Comparison of ENCODE assay signal across 16 cellular contexts in genomic region chr11:35116245-35116644, GRCh38. TPM values are rescaled to one million over a fixed set of nuclear protein-coding genes. Genes with fewer than 3 reads are reported as not detected.
DNase-seq lines count a peak whose midpoint lies in the region; ATAC-seq and TF ChIP-seq lines count a peak whose summit lies in the region.
"Had no signal": no experiment of that assay in that cellular context is flagged by ENCODE, and none has a peak within 500 bp of the region (broad histone marks: within the 10 kb centered on the region; RNA-seq: fewer than 3 reads in every experiment).

No MANE protein-coding gene starts in this region.

- H3K27ac ChIP-seq in OCI-LY7 (ENCODE audit: low read depth, low read length, poor library complexity, severe bottlenecking) (no peak overlapping the region), sigmoid colon (peak overlapping the region; percentile 1 to 72 (median 70)), upper lobe of right lung (no peak overlapping the region)
- H3K27ac ChIP-seq: testis had no signal

- peak; percentile 23 for DNase-seq in EH (ENCODE audit: low read depth)
- no peak for DNase-seq in OCI-LY7 (ENCODE audit: low spot score)
- peak; percentile 80 for DNase-seq in epithelial cell of esophagus (ENCODE audit: low read depth)
- DNase-seq in sigmoid colon, result no peak
- no peak for DNase-seq in NCI-H1436 treated with DMSO at 0.1 percent for 48 hours (lab: John Stamatoyannopoulos, UW)
- no peak for DNase-seq in upper lobe of right lung
- DNase-seq in iPS-NIHi11 (ENCODE audit: low spot score), result no peak
- DNase-seq: activated CD4-positive, alpha-beta T cell treated with anti-CD3 and anti-CD28 coated beads, Interleukin-2, amount 10 ng/mL, durations not matched to agents 24 days and 14 days; activated T-cell treated with anti-CD3 and anti-CD28 coated beads, Interleukin-2, amount 50 U/mL, for 24 hours; Caco-2; left colon; NCI-H2029; SHP77 treated with DMSO at 0.1 percent for 48 hours; T-helper 9 cell; testis had no signal

- H3K4me2 ChIP-seq in OCI-LY7 (ENCODE audit: low read length), result peak overlapping the region; percentile 64

- TF ChIP-seq POLR2A in sigmoid colon (IDR thresholded peaks at IDR 0.05), result no peak

- TF ChIP-seq EP300 in sigmoid colon (IDR thresholded peaks at IDR 0.05), result no peak

- CTCF ChIA-PET in OCI-LY7 (lab: Charles Lee; ENCODE audit: unreplicated experiment), result interaction anchor here (0.9 to 1.3 kb wide), 3 partner anchors 24 to 57 kb away, joined by 3 to 4 read pairs (median 4); no protein-coding TSS in a partner anchor

- no peaks in the 10 kb centered on the region for H3K9me2 ChIP-seq in OCI-LY7 (ENCODE audit: insufficient read depth, low read length)

- no TSS peak for BruUV-seq in OCI-LY7 (replicated peaks; lab: Mats Ljungman, UMichigan)

- no peaks in the 10 kb centered on the region for H4K20me1 ChIP-seq in OCI-LY7 (ENCODE audit: insufficient read depth, low read length)

- H3K9me3 ChIP-seq in OCI-LY7 (ENCODE audit: low read length), result no peaks in the 10 kb centered on the region
- H3K9me3 ChIP-seq in sigmoid colon, result no peaks in the 10 kb centered on the region
- H3K9me3 ChIP-seq in upper lobe of right lung, result no peaks in the 10 kb centered on the region
- H3K9me3 ChIP-seq: Caco-2, testis had no signal

- H3K27me3 ChIP-seq in sigmoid colon (no peaks in the 10 kb centered on the region), upper lobe of right lung (no peaks in the 10 kb centered on the region)
- H3K27me3 ChIP-seq: testis had no signal

- H3K4me3 ChIP-seq in OCI-LY7 (ENCODE audit: low read depth, low read length, poor library complexity, severe bottlenecking) (no peak overlapping the region), epithelial cell of esophagus (ENCODE audit: low read length) (no peak overlapping the region), sigmoid colon (no peak overlapping the region), upper lobe of right lung (no peak overlapping the region)
- H3K4me3 ChIP-seq: testis had no signal

- ATAC-seq in HG02588 (IDR thresholded peaks at IDR 0.05; ENCODE audit: unreplicated experiment) (no peak), upper lobe of right lung (no peak)
- ATAC-seq: left colon had no signal

- TF ChIP-seq CTCF in OCI-LY7 (conservative IDR thresholded peaks at IDR 0.05; ENCODE audit: low read length) (no peak), epithelial cell of esophagus (IDR thresholded peaks at IDR 0.05; ENCODE audit: insufficient read depth, low read depth, low read length, missing control alignments) (no peak), sigmoid colon (IDR thresholded peaks at IDR 0.05) (no peak), upper lobe of right lung (IDR thresholded peaks at IDR 0.05) (no peak)

- H3K79me2 ChIP-seq in OCI-LY7 (ENCODE audit: insufficient read depth, low read depth, low read length), result no peaks in the 10 kb centered on the region

- H3K4me1 ChIP-seq in OCI-LY7 (ENCODE audit: insufficient read depth, low read length, poor library complexity, severe bottlenecking) (peaks cover 79% of the 10 kb centered on the region), sigmoid colon (peaks cover 0 to 40% (median 22%) of the 10 kb centered on the region in 4 donors), upper lobe of right lung (peaks cover 10% of the 10 kb centered on the region)
- H3K4me1 ChIP-seq: Caco-2, testis had no signal

- WGBS in sigmoid colon, 2 donors, result 83 to 88% methylated on average over 5 of the region's 5 CpGs

- peak overlapping the region; percentile 60; the same call in 1 of the 2 replicates for H2AFZ ChIP-seq in OCI-LY7 (ENCODE audit: low read length)

- intact Hi-C loops in OCI-LY7 (cut with micrococcal nuclease; ENCODE audit: unreplicated experiment) (no loop called here), sigmoid colon (cut with DNase I) (no loop called here), upper lobe of right lung (cut with DNase I) (no loop called here)

- POLR2A ChIA-PET in OCI-LY7 (lab: Charles Lee), result interaction anchor here (0.8 to 4.0 kb wide), 13 partner anchors 9 to 71 kb away, joined by 3 to 23 read pairs (median 4); partner anchors contain the start of gene CD44

- H3K36me3 ChIP-seq in OCI-LY7 (ENCODE audit: insufficient read depth, low read length) (no peaks in the 10 kb centered on the region), sigmoid colon (no peaks in the 10 kb centered on the region), upper lobe of right lung (no peaks in the 10 kb centered on the region)

RNA-seq across cellular contexts. Expression of gene CD44, which starts 22.7 kb away (rescaled TPM):
- total RNA-seq in OCI-LY7 (2014; rRNA removed; shearing (Covaris generic)), result not detected in 2 replicates
- total RNA-seq in OCI-LY7 (2022) (0.07 and 0.55 TPM in 2 replicates), sigmoid colon (100 to 1,000 TPM in 2 of 4 donors, 10 to 100 TPM in 2; 74.2 to 228 (median 119) TPM), upper lobe of right lung (548 TPM)
- polyA plus RNA-seq in sigmoid colon, result 100 to 1,000 TPM in 1 of 3 donors, 10 to 100 TPM in 2; 28.4 to 154 (median 37.8) TPM

Comparison
In these comparisons a context has a peak if more than half of its experiments do, and no peak if none do; other contexts are left out.
1. DNase-seq: peak in EH (single experiment) and epithelial cell of esophagus (single experiment); none in OCI-LY7 (single experiment), sigmoid colon (single experiment), NCI-H1436 treated with DMSO at 0.1 percent for 48 hours (single experiment), upper lobe of right lung (single experiment) and iPS-NIHi11 (single experiment).
2. H3K27ac ChIP-seq: peak in sigmoid colon (4 of 4); none in OCI-LY7 (single experiment) and upper lobe of right lung (single experiment).
3. RNA of gene CD44, which starts 22.7 kb away (total RNA-seq): 548 TPM in upper lobe of right lung (single experiment) and 74.2 to 228 TPM in sigmoid colon; 0.07 to 0.55 TPM in OCI-LY7; every median in the first group is over 10 times any median in the second.